5 cellular contexts compared by ENCODE assay signal in the genomic region with DNA sequence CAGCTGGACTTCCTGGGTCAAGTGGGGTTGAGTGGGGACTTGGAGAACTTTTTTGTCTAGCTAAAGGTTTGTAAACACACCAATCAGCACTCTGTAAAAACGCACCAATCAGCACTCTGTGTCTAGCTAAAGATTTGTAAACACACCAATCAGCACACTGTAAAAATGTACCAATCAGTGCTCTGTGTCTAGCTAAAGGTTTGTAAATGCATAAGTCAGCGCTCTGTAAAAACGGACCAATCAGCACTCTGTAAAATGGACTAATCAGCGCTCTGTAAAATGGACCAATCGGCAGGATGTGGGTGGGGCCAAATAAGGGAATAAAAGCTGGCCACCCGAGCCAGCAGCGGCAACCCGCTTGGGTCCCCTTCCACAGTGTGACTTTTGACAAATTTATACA.
TF ChIP-seq lines count a peak whose summit lies in the region.

No MANE protein-coding gene starts in this region.

TF ChIP-seq in A549, 52 proteins besides CTCF, POLR2A, EP300 and RAD21:
- peak; percentile 71 for TF ChIP-seq MAFK (IDR thresholded peaks at IDR 0.05; ENCODE audit: partially characterized antibody)

TF ChIP-seq in HEK293, 187 proteins besides CTCF, POLR2A, EP300 and RAD21:
- 0 out of 2 replicates have a peak, but pooled peaks have one; percentile 8 for TF ChIP-seq SP2 (tag by site-specific recombination; IDR thresholded peaks at IDR 0.05)

TF ChIP-seq in IMR-90, 13 proteins besides CTCF, POLR2A, EP300 and RAD21:
- TF ChIP-seq MAFK (IDR thresholded peaks at IDR 0.05; ENCODE audit: low read depth, low read length) = peak; percentile 13; the same call in 1 of the 2 replicates

TF ChIP-seq in K562, 482 proteins besides CTCF, POLR2A, EP300 and RAD21:
- TF ChIP-seq ASH1L (IDR thresholded peaks at IDR 0.05; ENCODE audit: borderline replicate concordance, low read depth, partially characterized antibody) (peak; percentile 30), C11orf30 (IDR thresholded peaks at IDR 0.05; ENCODE audit: low read depth) (peak; percentile 20; the same call in 1 of the 2 replicates), NFYB (IDR thresholded peaks at IDR 0.05; ENCODE audit: extremely low read depth, insufficient read length) (peak; percentile 54), ZNF316 (IDR thresholded peaks at IDR 0.05) (peak; percentile 68)
TF ChIP-seq in K562: peak in this region for 4; not testable (repeated sequence) for 478.

TF ChIP-seq in HepG2, 621 proteins besides CTCF, POLR2A, EP300 and RAD21:
- TF ChIP-seq NFYC (CRISPR knock-in tag; IDR thresholded peaks at IDR 0.05) = peak; percentile 46; the same call in 1 of the 2 replicates
- 0 out of 2 replicates have a peak, but pooled peaks have one; percentile 24 for TF ChIP-seq MAFF (IDR thresholded peaks at IDR 0.05; ENCODE audit: low read depth, low read length)
- TF ChIP-seq MAFK (conservative IDR thresholded peaks at IDR 0.05 in 1 of 2, IDR thresholded peaks at IDR 0.05 in 1 of 2; ENCODE audit: low read length in 2 of 2) = peak in 1 of 2 experiments; percentile 45; a peak in 3 of 4 replicates
- peak; percentile 38; the same call in 1 of the 2 replicates for TF ChIP-seq NFYB (CRISPR knock-in tag; IDR thresholded peaks at IDR 0.05)
